ENCODE assay signal across 1 cellular context in genomic region chr1:109979489-109980091, GRCh38.
TF ChIP-seq lines count a peak whose summit lies in the region.

No MANE protein-coding gene starts in this region.

TF ChIP-seq in K562, 482 proteins besides CTCF, POLR2A, EP300 and RAD21 (continued from another document and continues in another):
- no peak for TF ChIP-seq KLF13 (tag; IDR thresholded peaks at IDR 0.05; ENCODE audit: borderline replicate concordance, low read depth)
- TF ChIP-seq ZFP30 (CRISPR knock-in tag; IDR thresholded peaks at IDR 0.05; ENCODE audit: borderline replicate concordance): no peak
- no peak for TF ChIP-seq LARP7 (IDR thresholded peaks at IDR 0.05)
- no peak for TF ChIP-seq BCLAF1 (IDR thresholded peaks at IDR 0.05; ENCODE audit: borderline replicate concordance in 1 of 2, control insufficient read depth in 1 of 2, low read depth in 2 of 2, low read length in 1 of 2)
- no peak for TF ChIP-seq PHF8 (IDR thresholded peaks at IDR 0.05; ENCODE audit: borderline replicate concordance, low read length)
- no peak for TF ChIP-seq CBX5 (IDR thresholded peaks at IDR 0.05; ENCODE audit: borderline replicate concordance, low read depth)
- TF ChIP-seq CBX2 (IDR thresholded peaks at IDR 0.05; ENCODE audit: insufficient read depth, low read length, poor library complexity, severe bottlenecking): no peak
- TF ChIP-seq SAFB2 (IDR thresholded peaks at IDR 0.05; ENCODE audit: borderline replicate concordance, low read depth, low read length, severe bottlenecking): no peak
- TF ChIP-seq ZNF354B (CRISPR knock-in tag; IDR thresholded peaks at IDR 0.05): no peak
- no peak for TF ChIP-seq NR3C1 (CRISPR knock-in tag; IDR thresholded peaks at IDR 0.05)
- TF ChIP-seq NFXL1 (CRISPR knock-in tag; IDR thresholded peaks at IDR 0.05): no peak
- TF ChIP-seq RFX7 (CRISPR knock-in tag; IDR thresholded peaks at IDR 0.05): no peak
- no peak for TF ChIP-seq FOXA1 (IDR thresholded peaks at IDR 0.05; ENCODE audit: borderline replicate concordance)
- TF ChIP-seq XRCC3 (IDR thresholded peaks at IDR 0.05): no peak
- TF ChIP-seq GTF2E2 (tag; IDR thresholded peaks at IDR 0.05): no peak
- TF ChIP-seq RCOR1 (IDR thresholded peaks at IDR 0.05; ENCODE audit: borderline replicate concordance in 1 of 2, low read depth in 2 of 2, low read length in 2 of 2): peak in 1 of 2 experiments; percentile 82; a peak in 1 of 4 replicates
- TF ChIP-seq POLR2AphosphoS5 (IDR thresholded peaks at IDR 0.05; ENCODE audit: control insufficient read depth, insufficient read depth, low read depth, low read length): peak; percentile 42; the same call in 1 of the 2 replicates
- TF ChIP-seq TOE1 (IDR thresholded peaks at IDR 0.05; ENCODE audit: borderline replicate concordance): peak; percentile 91
- no peak for TF ChIP-seq TOE1 (CRISPR knock-in tag; IDR thresholded peaks at IDR 0.05; ENCODE audit: borderline replicate concordance, low read depth)
- TF ChIP-seq SMAD1 (IDR thresholded peaks at IDR 0.05; ENCODE audit: low read depth, low read length, partially characterized antibody): peak; percentile 15
- no peak for TF ChIP-seq EZH2 (IDR thresholded peaks at IDR 0.05; ENCODE audit: borderline replicate concordance, low read depth, low read length)
- TF ChIP-seq NCOA6 (IDR thresholded peaks at IDR 0.05): no peak
- no peak for TF ChIP-seq RBM15 (IDR thresholded peaks at IDR 0.05; ENCODE audit: insufficient read depth, low read length)
- peak; percentile 88; the same call in 1 of the 2 replicates for TF ChIP-seq ZNF644 (tag; IDR thresholded peaks at IDR 0.05; ENCODE audit: low read depth)
- TF ChIP-seq NR2C1 (IDR thresholded peaks at IDR 0.05): no peak
- TF ChIP-seq NR2C1 (tag; IDR thresholded peaks at IDR 0.05): 0 out of 2 replicates have a peak, but pooled peaks have one; percentile 20
- TF ChIP-seq MIER1 (IDR thresholded peaks at IDR 0.05; ENCODE audit: low read depth): no peak
- no peak for TF ChIP-seq E2F4 (CRISPR knock-in tag; IDR thresholded peaks at IDR 0.05; ENCODE audit: low read depth)
- no peak for TF ChIP-seq ZNF830 (CRISPR knock-in tag; IDR thresholded peaks at IDR 0.05)
- TF ChIP-seq ZNF197 (CRISPR knock-in tag; IDR thresholded peaks at IDR 0.05; ENCODE audit: low read depth): peak; percentile 75; the same call in 1 of the 2 replicates
- TF ChIP-seq BHLHE40 (IDR thresholded peaks at IDR 0.05; ENCODE audit: low read length): peak; percentile 47; the same call in 1 of the 2 replicates
- TF ChIP-seq ARHGAP35 (IDR thresholded peaks at IDR 0.05; ENCODE audit: partially characterized antibody): peak; percentile 12
- no peak for TF ChIP-seq ETS1 (conservative IDR thresholded peaks at IDR 0.05; ENCODE audit: control insufficient read depth, low read depth, low read length)
- TF ChIP-seq PCBP2 (IDR thresholded peaks at IDR 0.05; ENCODE audit: low read depth, low read length, poor library complexity, severe bottlenecking): no peak
- no peak for TF ChIP-seq PHF20 (IDR thresholded peaks at IDR 0.05; ENCODE audit: partially characterized antibody)
- TF ChIP-seq TCF15 (CRISPR knock-in tag; IDR thresholded peaks at IDR 0.05): no peak
- TF ChIP-seq STAT6 (CRISPR knock-in tag; IDR thresholded peaks at IDR 0.05): no peak
- no peak for TF ChIP-seq NR0B1 (IDR thresholded peaks at IDR 0.05; ENCODE audit: partially characterized antibody)
- TF ChIP-seq YBX1 (IDR thresholded peaks at IDR 0.05): no peak
- peak in 1 of 2 experiments; percentile 61; a peak in 1 of 4 replicates for TF ChIP-seq TBL1XR1 (IDR thresholded peaks at IDR 0.05; ENCODE audit: low read length in 2 of 2)
- peak; percentile 46; the same call in 1 of the 2 replicates for TF ChIP-seq ZEB2 (IDR thresholded peaks at IDR 0.05)
- TF ChIP-seq NFYB (IDR thresholded peaks at IDR 0.05; ENCODE audit: extremely low read depth, insufficient read length): no peak
- peak; percentile 64 for TF ChIP-seq MAX (CRISPR knock-in tag; IDR thresholded peaks at IDR 0.05)
- no peak for TF ChIP-seq HES1 (IDR thresholded peaks at IDR 0.05; ENCODE audit: low read depth)
- TF ChIP-seq CCAR2 (IDR thresholded peaks at IDR 0.05; ENCODE audit: low read depth, low read length): no peak
- TF ChIP-seq FOXK1 (CRISPR knock-in tag; IDR thresholded peaks at IDR 0.05; ENCODE audit: borderline replicate concordance): no peak
- TF ChIP-seq MEF2D (tag; conservative IDR thresholded peaks at IDR 0.05; ENCODE audit: low read depth): peak; percentile 32; the same call in 1 of the 2 replicates
- no peak for TF ChIP-seq POU5F1 (IDR thresholded peaks at IDR 0.05; ENCODE audit: borderline replicate concordance, low read depth, low read length, partially characterized antibody)
- TF ChIP-seq ZNF408 (CRISPR knock-in tag; IDR thresholded peaks at IDR 0.05; ENCODE audit: low read depth): no peak
- TF ChIP-seq TCF7 (IDR thresholded peaks at IDR 0.05; ENCODE audit: borderline replicate concordance): no peak
- peak; percentile 45 for TF ChIP-seq EP400 (IDR thresholded peaks at IDR 0.05)
- peak; percentile 73 for TF ChIP-seq HDAC2 (IDR thresholded peaks at IDR 0.05)
- TF ChIP-seq TFAP4 (CRISPR knock-in tag; IDR thresholded peaks at IDR 0.05; ENCODE audit: borderline replicate concordance): no peak
- no peak for TF ChIP-seq SMC3 (conservative IDR thresholded peaks at IDR 0.05; ENCODE audit: insufficient read depth, low read depth, low read length)
- TF ChIP-seq ZNF444 (CRISPR knock-in tag; IDR thresholded peaks at IDR 0.05): 0 out of 2 replicates have a peak, but pooled peaks have one; percentile 10
- TF ChIP-seq ATF6 (CRISPR knock-in tag; IDR thresholded peaks at IDR 0.05): no peak
- no peak for TF ChIP-seq ZFX (CRISPR knock-in tag; IDR thresholded peaks at IDR 0.05)
- no peak for TF ChIP-seq ZFP1 (CRISPR knock-in tag; IDR thresholded peaks at IDR 0.05)
- TF ChIP-seq CSDE1 (IDR thresholded peaks at IDR 0.05): no peak
- TF ChIP-seq GTF2A2 (tag; IDR thresholded peaks at IDR 0.05): peak; percentile 38; the same call in 1 of the 2 replicates
- no peak for TF ChIP-seq RB1 (IDR thresholded peaks at IDR 0.05; ENCODE audit: low read depth)
